8 cellular contexts compared by ENCODE assay signal in genomic region chr6:108798672-108799355, GRCh38. TPM values are rescaled to one million over a fixed set of nuclear protein-coding genes. Genes with fewer than 3 reads are reported as not detected.
DNase-seq lines count a peak whose midpoint lies in the region; ATAC-seq and TF ChIP-seq lines count a peak whose summit lies in the region.

No MANE protein-coding gene starts in this region.

- no peak overlapping the region for H3K27ac ChIP-seq in PC-3 (ENCODE audit: low read length)

- POLR2A ChIA-PET in PC-3 (lab: Charles Lee; ENCODE audit: unreplicated experiment) = interaction anchor here (0.7 kb wide), 1 partner anchor 698 kb away, joined by 4 read pairs; no protein-coding TSS in a partner anchor

- no peaks in the 10 kb centered on the region for H3K36me3 ChIP-seq in PC-3 (ENCODE audit: low read depth, low read length)

- peak overlapping the region; percentile 23 for H3K4me3 Mint-ChIP-seq in activated T-cell treated with anti-CD3 and anti-CD28 coated beads, Interleukin-2, amount 50 U/mL, for 4 hours

- no peaks in the 10 kb centered on the region for H4K20me1 ChIP-seq in PC-3 (ENCODE audit: low read length)

- H3K9me3 Mint-ChIP-seq in activated T-cell treated with anti-CD3 and anti-CD28 coated beads, Interleukin-2, amount 50 U/mL, for 4 hours = no peaks in the 10 kb centered on the region

- intact Hi-C loops in PC-3 (cut with micrococcal nuclease) (no loop called here), left colon (cut with DNase I, micrococcal nuclease) (no loop called here)

- ATAC-seq in PC-3 (no peak), left colon (no peak), HG02870 (IDR thresholded peaks at IDR 0.05; ENCODE audit: unreplicated experiment) (no peak)
- peak; percentile 94 to 95 for ATAC-seq in activated T-cell treated with anti-CD3 and anti-CD28 coated beads, Interleukin-2, amount 50 U/mL, for 4 hours

- CTCF ChIA-PET in PC-3 (lab: Charles Lee) = no interaction called here

- no peak overlapping the region for H3K4me2 ChIP-seq in PC-3 (ENCODE audit: low read length)

- peaks cover 12% of the 10 kb centered on the region for H3K4me1 ChIP-seq in PC-3 (ENCODE audit: insufficient read depth, low read length)

- no TSS peak for BruUV-seq in PC-3 (replicated peaks; lab: Mats Ljungman, UMichigan)

- H3K27me3 Mint-ChIP-seq in activated T-cell treated with anti-CD3 and anti-CD28 coated beads, Interleukin-2, amount 50 U/mL, for 4 hours (ENCODE audit: low read depth) = no peaks in the 10 kb centered on the region

- no peaks in the 10 kb centered on the region for H3K9me3 ChIP-seq in PC-3 (ENCODE audit: low read length)

- H3F3A ChIP-seq in PC-3 (ENCODE audit: low read length, unreplicated experiment) = no peaks in the 10 kb centered on the region

- H3K27me3 ChIP-seq in PC-3 (ENCODE audit: low read length) = no peaks in the 10 kb centered on the region

- H3K9me2 ChIP-seq in PC-3 (replicated peaks; ENCODE audit: low read length) = no peaks in the 10 kb centered on the region

- H3K79me2 ChIP-seq in PC-3 (ENCODE audit: low read length) = no peaks in the 10 kb centered on the region

- no peaks in the 10 kb centered on the region for H3K36me3 Mint-ChIP-seq in activated T-cell treated with anti-CD3 and anti-CD28 coated beads, Interleukin-2, amount 50 U/mL, for 4 hours (ENCODE audit: insufficient read depth)

- H2AFZ ChIP-seq in PC-3 (ENCODE audit: low read length) = peak overlapping the region; percentile 30; the same call in 1 of the 2 replicates

- DNase-seq in PC-3 (no peak), left colon (peak; percentile 36 to 43), NCI-H1105 (lab: John Stamatoyannopoulos, UW) (no peak), NCI-H510A (lab: John Stamatoyannopoulos, UW) (no peak), NCI-H748 treated with DMSO at 0.1 percent for 48 hours (lab: John Stamatoyannopoulos, UW) (no peak)
- DNase-seq in activated T-cell treated with anti-CD3 and anti-CD28 coated beads, Interleukin-2, amount 50 U/mL, for 4 hours = peak; percentile 20
- DNase-seq in stimulated activated CD8-positive, alpha-beta memory T cell treated with anti-CD3 and anti-CD28 coated beads, Interleukin-4, amount 100 ng/mL, for 1 hour (ENCODE audit: low read depth in 2 of 2, low spot score in 1 of 2) = peak; percentile 15 to 16

- H3K9ac ChIP-seq in PC-3 (ENCODE audit: low read length) = no peak overlapping the region

- H3K4me1 Mint-ChIP-seq in activated T-cell treated with anti-CD3 and anti-CD28 coated beads, Interleukin-2, amount 50 U/mL, for 4 hours (ENCODE audit: low read depth) = peaks cover 28% of the 10 kb centered on the region

- TF ChIP-seq CTCF in PC-3 (conservative IDR thresholded peaks at IDR 0.05; ENCODE audit: low read depth, low read length) = no peak

- no peak overlapping the region for H3K4me3 ChIP-seq in PC-3 (ENCODE audit: low read length)

RNA-seq across cellular contexts. Expression of gene ARMC2, which starts 49.4 kb away (rescaled TPM):
- total RNA-seq in PC-3 (2014; rRNA removed) (0.29 and 1.1 TPM in 2 replicates), left colon (1 to 10 TPM; 3.4 to 3.8 TPM)
- total RNA-seq in activated T-cell treated with anti-CD3 and anti-CD28 coated beads, Interleukin-2, amount 50 U/mL, for 4 hours = 1 to 10 TPM; 2.2 to 2.8 (median 2.3) TPM

Comparison
In these comparisons a context has a peak if more than half of its experiments do, and no peak if none do; other contexts are left out.
1. ATAC-seq: peak in activated T-cell treated with anti-CD3 and anti-CD28 coated beads, Interleukin-2, amount 50 U/mL, for 4 hours (2 of 2); none in PC-3 (single experiment), left colon (single experiment) and HG02870 (single experiment).
2. DNase-seq: peak in activated T-cell treated with anti-CD3 and anti-CD28 coated beads, Interleukin-2, amount 50 U/mL, for 4 hours (single experiment), left colon (2 of 2) and stimulated activated CD8-positive, alpha-beta memory T cell treated with anti-CD3 and anti-CD28 coated beads, Interleukin-4, amount 100 ng/mL, for 1 hour (2 of 2); none in PC-3 (single experiment), NCI-H1105 (single experiment), NCI-H510A (single experiment) and NCI-H748 treated with DMSO at 0.1 percent for 48 hours (single experiment).